ENCODE assay signal across 13 cellular contexts in the genomic region with DNA sequence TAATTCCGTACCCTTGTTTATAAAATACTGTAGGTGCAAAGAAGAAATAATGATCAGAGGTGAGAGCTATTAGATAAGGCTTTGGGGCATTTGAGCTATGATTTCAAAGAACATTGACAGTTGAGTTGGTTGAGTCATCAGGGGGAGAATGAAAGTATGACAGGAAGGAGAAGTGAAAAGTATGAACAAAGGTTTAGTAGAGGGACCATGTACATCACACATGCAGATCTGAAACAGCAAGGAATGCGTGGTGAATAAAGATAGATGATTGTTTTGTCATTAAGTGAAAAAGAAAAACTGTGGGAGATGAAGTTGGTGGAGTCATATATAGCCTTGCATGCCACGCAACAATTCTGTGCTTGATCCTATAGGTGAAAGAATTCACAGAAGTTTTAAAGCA.
A peak's percentile ranks its signal among the peaks of the same experiment; 100 is the strongest.
DNase-seq lines count a peak whose midpoint lies in the region; ATAC-seq, FAIRE-seq and TF ChIP-seq lines count a peak whose summit lies in the region.
"Had no signal": no experiment of that assay in that cellular context is flagged by ENCODE, and none has a peak within 500 bp of the region (broad histone marks: within the 10 kb centered on the region; RNA-seq: fewer than 3 reads in every experiment).

No MANE protein-coding gene starts in this region.

- in situ Hi-C loops in HAP-1 (cut with MboI; ENCODE audit: low sequenced_read_pairs), result no loop called here

- H3K27ac ChIP-seq in psoas muscle, result no peak overlapping the region
- H3K27ac ChIP-seq: colonic mucosa had no signal

- peak; percentile 93 for FAIRE-seq in GM12892 (lab: Jason Lieb, UNC)

- no peak for DNase-seq in GM12892 (ENCODE audit: insufficient read length)
- DNase-seq in HAP-1 (ENCODE audit: low spot score in 2 of 2), result no peak
- DNase-seq in HT-29 (ENCODE audit: low spot score), result no peak
- no peak for DNase-seq in NCI-H1417 (lab: John Stamatoyannopoulos, UW)
- no peak for DNase-seq in psoas muscle
- DNase-seq: activated T-cell treated with anti-CD3 and anti-CD28 coated beads, Interleukin-2, amount 50 U/mL, for 24 hours; colonic mucosa; hypothalamus; NCI-H1436 treated with DMSO at 0.1 percent for 48 hours had no signal

- no peak for TF ChIP-seq POLR2A in GM12892 (IDR thresholded peaks at IDR 0.05; ENCODE audit: low read depth, low read length)

- H3K4me3 ChIP-seq in HAP-1 (no peak overlapping the region), psoas muscle (no peak overlapping the region)
- H3K4me3 ChIP-seq: colonic mucosa had no signal

- H3K9me3 ChIP-seq in HAP-1 (no peaks in the 10 kb centered on the region), psoas muscle (no peaks in the 10 kb centered on the region)
- H3K9me3 ChIP-seq: colonic mucosa had no signal

- H3K4me1 ChIP-seq in HAP-1 (no peaks in the 10 kb centered on the region), psoas muscle (no peaks in the 10 kb centered on the region)
- H3K4me1 ChIP-seq: colonic mucosa had no signal

- H3K36me3 ChIP-seq in HAP-1 (replicated peaks) (no peaks in the 10 kb centered on the region), psoas muscle (ENCODE audit: insufficient read depth in 1 of 2, low read depth in 1 of 2) (no peaks in the 10 kb centered on the region)
- H3K36me3 ChIP-seq: colonic mucosa had no signal

- H3K27me3 ChIP-seq in HAP-1 (ENCODE audit: low read depth) (no peaks in the 10 kb centered on the region), psoas muscle (ENCODE audit: insufficient read depth in 3 of 3, low read length in 2 of 3) (no peaks in the 10 kb centered on the region)
- H3K27me3 ChIP-seq: colonic mucosa had no signal

- 84 to 91% (median 86%) methylated on average over 3 of the region's 3 CpGs for WGBS in psoas muscle, 3 donors

- peak; percentile 95 for ATAC-seq in GM19025 (IDR thresholded peaks at IDR 0.05; ENCODE audit: low read depth, unreplicated experiment)
- ATAC-seq in HG02678 (IDR thresholded peaks at IDR 0.05; ENCODE audit: unreplicated experiment), result peak; percentile 94
- peak; percentile 94 for ATAC-seq in HG03521 (IDR thresholded peaks at IDR 0.05; ENCODE audit: unreplicated experiment)
- no peak for ATAC-seq in psoas muscle
- ATAC-seq: HCT116 had no signal

- intact Hi-C loops in psoas muscle (cut with DNase I), result no loop called here

- TF ChIP-seq CTCF in psoas muscle (IDR thresholded peaks at IDR 0.05), result no peak

Comparison
In these comparisons a context has a peak if more than half of its experiments do, and no peak if none do; other contexts are left out.
1. ATAC-seq: peak in GM19025 (single experiment), HG02678 (single experiment) and HG03521 (single experiment); none in psoas muscle (0 of 4).